ENCODE assay signal across 1 cellular context in genomic region chr17:75182569-75183436, GRCh38.
A peak's percentile ranks its signal among the peaks of the same experiment; 100 is the strongest.
TF ChIP-seq lines count a peak whose summit lies in the region.

SUMO2 (minus strand) TSS chr17:75182959; CDS start chr17:75182834, 125 bp downstream.

TF ChIP-seq in WTC11, 78 proteins besides CTCF, POLR2A, EP300 and RAD21 (continued from another document):
- TF ChIP-seq ZNF512 (CRISPR knock-in tag; IDR thresholded peaks at IDR 0.05; ENCODE audit: borderline replicate concordance) (no peak), MYBL2 (CRISPR knock-in tag; IDR thresholded peaks at IDR 0.05) (peak; percentile 74; the same call in 1 of the 2 replicates), ATF2 (CRISPR knock-in tag; IDR thresholded peaks at IDR 0.05; ENCODE audit: borderline replicate concordance, low read depth) (no peak), ZNF423 (CRISPR knock-in tag; IDR thresholded peaks at IDR 0.05) (no peak; the same call in 1 of the 2 replicates), NFATC4 (CRISPR knock-in tag; IDR thresholded peaks at IDR 0.05) (peak; percentile 21; the same call in 1 of the 2 replicates), CREM (CRISPR knock-in tag; IDR thresholded peaks at IDR 0.05) (peak; percentile 47; the same call in 1 of the 2 replicates), SOX15 (CRISPR knock-in tag; IDR thresholded peaks at IDR 0.05) (no peak), USF2 (CRISPR knock-in tag; IDR thresholded peaks at IDR 0.05) (0 out of 2 replicates have a peak, but pooled peaks have one; percentile 17), GABPB1 (CRISPR knock-in tag; IDR thresholded peaks at IDR 0.05) (no peak; the same call in 1 of the 2 replicates), ZNF232 (CRISPR knock-in tag; IDR thresholded peaks at IDR 0.05) (no peak), JUN (CRISPR knock-in tag; IDR thresholded peaks at IDR 0.05) (no peak), ZBTB21 (CRISPR knock-in tag; IDR thresholded peaks at IDR 0.05; ENCODE audit: borderline replicate concordance) (0 out of 2 replicates have a peak, but pooled peaks have one; percentile 47), PRDM15 (CRISPR knock-in tag; IDR thresholded peaks at IDR 0.05) (no peak), FOXP1 (CRISPR knock-in tag; IDR thresholded peaks at IDR 0.05; ENCODE audit: borderline replicate concordance) (peak; percentile 76), GTF2I (CRISPR knock-in tag; conservative IDR thresholded peaks at IDR 0.05) (no peak), ERG (CRISPR knock-in tag; IDR thresholded peaks at IDR 0.05) (no peak), FOXJ3 (CRISPR knock-in tag; IDR thresholded peaks at IDR 0.05; ENCODE audit: borderline replicate concordance) (no peak), AFF4 (CRISPR knock-in tag; IDR thresholded peaks at IDR 0.05; ENCODE audit: borderline replicate concordance) (no peak), MXD4 (CRISPR knock-in tag; IDR thresholded peaks at IDR 0.05; ENCODE audit: borderline replicate concordance) (no peak), CDX4 (CRISPR knock-in tag; IDR thresholded peaks at IDR 0.05; ENCODE audit: borderline replicate concordance) (no peak), GRHL2 (CRISPR knock-in tag; IDR thresholded peaks at IDR 0.05; ENCODE audit: insufficient replicate concordance, severe bottlenecking) (no peak), NFYB (CRISPR knock-in tag; conservative IDR thresholded peaks at IDR 0.05; ENCODE audit: low read depth) (peak; percentile 84), E2F1 (CRISPR knock-in tag; IDR thresholded peaks at IDR 0.05) (no peak), IRF2 (CRISPR knock-in tag; IDR thresholded peaks at IDR 0.05; ENCODE audit: borderline replicate concordance, low read depth) (no peak), RELA (CRISPR knock-in tag; IDR thresholded peaks at IDR 0.05; ENCODE audit: borderline replicate concordance) (no peak)
TF ChIP-seq in WTC11: peak in this region for 18.
